Comparison of ENCODE assay signal across 22 cellular contexts in the genomic region with DNA sequence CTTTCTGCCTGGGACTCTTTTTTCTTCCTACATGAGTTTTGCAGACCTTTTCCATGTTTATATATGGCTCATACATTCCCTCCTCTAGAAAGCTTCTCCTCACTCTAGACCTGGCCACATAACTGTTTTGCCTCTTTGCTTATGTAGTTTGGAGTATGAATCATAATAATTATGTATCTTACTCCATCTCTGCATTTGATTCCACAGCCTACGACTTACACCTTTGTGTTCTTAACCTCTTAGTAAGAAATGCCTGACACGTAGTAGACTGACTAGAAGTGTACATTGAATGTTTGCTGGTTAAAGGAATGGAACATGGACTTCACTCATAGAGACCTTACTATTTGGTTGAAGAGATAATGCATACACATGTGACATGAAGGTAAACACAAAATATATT. TPM values are rescaled to one million over a fixed set of nuclear protein-coding genes. Genes with fewer than 3 reads are reported as not detected.
DNase-seq lines count a peak whose midpoint lies in the region; ATAC-seq, FAIRE-seq and TF ChIP-seq lines count a peak whose summit lies in the region.
"Had no signal": no experiment of that assay in that cellular context is flagged by ENCODE, and none has a peak within 500 bp of the region (broad histone marks: within the 10 kb centered on the region; RNA-seq: fewer than 3 reads in every experiment).

No MANE protein-coding gene starts in this region.

- TF ChIP-seq EP300 in HepG2 (IDR thresholded peaks at IDR 0.05; ENCODE audit: low read depth in 2 of 2, low read length in 2 of 2) (no peak), HepG2 (CRISPR knock-in tag; IDR thresholded peaks at IDR 0.05; ENCODE audit: borderline replicate concordance) (no peak)

- no peaks in the 10 kb centered on the region for H4K20me1 ChIP-seq in HepG2 (ENCODE audit: insufficient read depth, low read length)

- intact Hi-C loops in HepG2 (cut with micrococcal nuclease; ENCODE audit: unreplicated experiment) (loop anchor here (5.0 kb wide), 2 partner anchors 57 to 78 kb away; no protein-coding TSS in a partner anchor), right lobe of liver (cut with DNase I) (no loop called here), right cardiac atrium (cut with DNase I) (loop anchor here in 2 of 4 donors (10.0 kb wide), 2 partner anchors 50 to 60 kb away; a partner anchor contains a TSS)
- intact Hi-C loops in activated T-helper 1 cell treated with anti-CD3 and anti-CD28 coated beads, Interleukin-12 subunit alpha, Interleukin-12 subunit beta, Interleukin-2, Interleukin-4 antibody, amounts not matched to agents 30 ng/mL and 10 ng/mL and 1 ng/mL, durations not matched to agents 14 hours and 24 hours and 36 hours (cut with micrococcal nuclease): no loop called here

- H3K27ac ChIP-seq in HepG2 (ENCODE audit: extremely low read length, insufficient read depth, low read length) (no peak overlapping the region), right lobe of liver (no peak overlapping the region), Peyer's patch (no peak overlapping the region), right cardiac atrium (ENCODE audit: low read length) (no peak overlapping the region)
- H3K27ac ChIP-seq: SJSA1 had no signal

- TF ChIP-seq CTCF in HepG2 (CRISPR knock-in tag; IDR thresholded peaks at IDR 0.05) (no peak), right lobe of liver (IDR thresholded peaks at IDR 0.05) (no peak), Peyer's patch (IDR thresholded peaks at IDR 0.05) (no peak)

- no peak for TF ChIP-seq RAD21 in HepG2 (CRISPR knock-in tag; IDR thresholded peaks at IDR 0.05)

- FAIRE-seq in HepG2 (lab: Jason Lieb, UNC): no peak
- FAIRE-seq: H54 had no signal

- H3K36me3 ChIP-seq in HepG2 (replicated peaks in 1 of 2; ENCODE audit: control insufficient read depth in 1 of 2, insufficient read depth in 2 of 2, low read length in 2 of 2): no peaks in the 10 kb centered on the region
- no peaks in the 10 kb centered on the region for H3K36me3 ChIP-seq in right lobe of liver
- H3K36me3 ChIP-seq in Peyer's patch: peaks cover 0 to 7% (median 0%) of the 10 kb centered on the region in 3 donors
- H3K36me3 ChIP-seq: breast epithelium, heart left ventricle, left lung had no signal

- 91% methylated on average over 2 of the region's 2 CpGs for WGBS in HepG2 (ENCODE audit: low lambda C conversion rate)
- WGBS in right lobe of liver (ENCODE audit: insufficient coverage, low coverage, low lambda C conversion rate, missing lambda C conversion rate): 73% methylated on average over 2 of the region's 2 CpGs
- 94% methylated on average over 2 of the region's 2 CpGs for WGBS in right cardiac atrium

- POLR2A ChIA-PET in HepG2 (lab: Yijun Ruan, JAX): no interaction called here

- no peaks in the 10 kb centered on the region for H3K27me3 ChIP-seq in HepG2 (ENCODE audit: control insufficient read depth in 1 of 2, insufficient read depth in 2 of 2, low read length in 2 of 2)
- H3K27me3 ChIP-seq in right lobe of liver: no peaks in the 10 kb centered on the region
- no peaks in the 10 kb centered on the region for H3K27me3 ChIP-seq in Peyer's patch
- no peaks in the 10 kb centered on the region for H3K27me3 ChIP-seq in right cardiac atrium (ENCODE audit: control insufficient read depth, insufficient read depth)
- H3K27me3 ChIP-seq: breast epithelium, heart left ventricle, left lung, SJSA1 had no signal

- H3K9me3 ChIP-seq in HepG2 (ENCODE audit: low read length) (no peaks in the 10 kb centered on the region), right lobe of liver (no peaks in the 10 kb centered on the region), Peyer's patch (no peaks in the 10 kb centered on the region), right cardiac atrium (ENCODE audit: control insufficient read depth, low read length) (no peaks in the 10 kb centered on the region)
- H3K9me3 ChIP-seq: breast epithelium, left lung, SJSA1 had no signal

- peak overlapping the region; percentile 44 for H3K27ac Mint-ChIP-seq in activated T-helper 1 cell treated with anti-CD3 and anti-CD28 coated beads, Interleukin-12 subunit alpha, Interleukin-12 subunit beta, Interleukin-2, Interleukin-4 antibody, amounts not matched to agents 30 ng/mL and 10 ng/mL and 1 ng/mL, durations not matched to agents 14 hours and 24 hours and 36 hours
- peak overlapping the region; percentile 43 for H3K27ac Mint-ChIP-seq in memory B cell

- no peak overlapping the region for H3K9ac ChIP-seq in HepG2 (ENCODE audit: insufficient read depth, low read depth, low read length)

- peaks cover 33% of the 10 kb centered on the region for H3K36me3 Mint-ChIP-seq in activated T-helper 1 cell treated with anti-CD3 and anti-CD28 coated beads, Interleukin-12 subunit alpha, Interleukin-12 subunit beta, Interleukin-2, Interleukin-4 antibody, amounts not matched to agents 30 ng/mL and 10 ng/mL and 1 ng/mL, durations not matched to agents 14 hours and 24 hours and 36 hours (ENCODE audit: low read depth)
- peaks cover 18% of the 10 kb centered on the region for H3K36me3 Mint-ChIP-seq in memory B cell

- H3K4me3 ChIP-seq in HepG2 (replicated peaks in 1 of 3; ENCODE audit: insufficient read depth in 1 of 3, low read depth in 2 of 3, low read length in 3 of 3) (no peak overlapping the region), right lobe of liver (no peak overlapping the region), Peyer's patch (no peak overlapping the region), right cardiac atrium (ENCODE audit: low read length) (no peak overlapping the region)
- H3K4me3 ChIP-seq: breast epithelium, heart left ventricle, left lung, SJSA1, smooth muscle cell had no signal

- H3K4me2 ChIP-seq in HepG2 (ENCODE audit: low read depth, low read length): no peak overlapping the region
- H3K4me2 ChIP-seq: smooth muscle cell had no signal

- CTCF ChIA-PET in HepG2 (lab: Yijun Ruan, JAX; ENCODE audit: low intra/inter-chr PET ratio, low total read pairs): no interaction called here

- peaks cover 67% of the 10 kb centered on the region for H3K79me2 ChIP-seq in HepG2 (ENCODE audit: insufficient read depth, low read length)

- peaks cover 78% of the 10 kb centered on the region for H3K4me1 Mint-ChIP-seq in activated T-helper 1 cell treated with anti-CD3 and anti-CD28 coated beads, Interleukin-12 subunit alpha, Interleukin-12 subunit beta, Interleukin-2, Interleukin-4 antibody, amounts not matched to agents 30 ng/mL and 10 ng/mL and 1 ng/mL, durations not matched to agents 14 hours and 24 hours and 36 hours (ENCODE audit: low read depth)
- peaks cover 46% of the 10 kb centered on the region for H3K4me1 Mint-ChIP-seq in memory B cell

- DNase-seq in HepG2 (ENCODE audit: low spot score): no peak
- no peak for DNase-seq in right lobe of liver
- DNase-seq in activated T-helper 1 cell treated with anti-CD3 and anti-CD28 coated beads, Interleukin-12 subunit alpha, Interleukin-12 subunit beta, Interleukin-2, Interleukin-4 antibody, amounts not matched to agents 30 ng/mL and 10 ng/mL and 1 ng/mL, durations not matched to agents 14 hours and 24 hours and 36 hours (ENCODE audit: low spot score): no peak
- no peak for DNase-seq in memory B cell (ENCODE audit: low spot score in 2 of 2)
- no peak for DNase-seq in Peyer's patch
- no peak for DNase-seq in right cardiac atrium
- no peak for DNase-seq in stimulated activated CD4-positive, alpha-beta T cell treated with anti-CD3 and anti-CD28 coated beads, Interleukin-4, amount 100 ng/mL, for 1 hour
- DNase-seq: activated CD4-positive, CD25-positive, alpha-beta regulatory T cell; cortex of kidney; heart left ventricle; KG1; left lung; MV-4-11; NCI-H1694 treated with DMSO at 0.1 percent for 48 hours; NCI-H2227 treated with DMSO at 0.1 percent for 48 hours; NCI-H82; stimulated activated CD4-positive, alpha-beta T cell treated with anti-CD3 and anti-CD28 coated beads, Interleukin-2, amount 100 ng/mL, for 48 hours; T1000 had no signal

- ATAC-seq in HepG2: no peak
- ATAC-seq in right lobe of liver: no peak
- ATAC-seq in memory B cell (ENCODE audit: low read depth): no peak
- ATAC-seq in right cardiac atrium: no peak
- ATAC-seq: heart left ventricle, left lung had no signal

- peaks cover 29% of the 10 kb centered on the region for H3K4me1 ChIP-seq in HepG2 (ENCODE audit: insufficient read depth, low read length)
- H3K4me1 ChIP-seq in right lobe of liver: peaks cover 0 to 46% (median 11%) of the 10 kb centered on the region in 4 donors
- H3K4me1 ChIP-seq in Peyer's patch: peaks cover 0 to 38% (median 5%) of the 10 kb centered on the region in 4 donors
- H3K4me1 ChIP-seq in right cardiac atrium (ENCODE audit: control insufficient read depth, insufficient read depth, low read length): peaks cover 6% of the 10 kb centered on the region

- in situ Hi-C loops in HepG2 (cut with HindIII; ENCODE audit: extremely low pct_ligation_motif_present, low pct_unique_long_range_greater_than_20kb): no loop called here

- TF ChIP-seq POLR2A in HepG2 (IDR thresholded peaks at IDR 0.05; ENCODE audit: insufficient read depth in 1 of 2, low read depth in 2 of 2, low read length in 2 of 2) (no peak), right lobe of liver (IDR thresholded peaks at IDR 0.05) (no peak), Peyer's patch (IDR thresholded peaks at IDR 0.05) (no peak)

- H3K9me3 Mint-ChIP-seq in activated T-helper 1 cell treated with anti-CD3 and anti-CD28 coated beads, Interleukin-12 subunit alpha, Interleukin-12 subunit beta, Interleukin-2, Interleukin-4 antibody, amounts not matched to agents 30 ng/mL and 10 ng/mL and 1 ng/mL, durations not matched to agents 14 hours and 24 hours and 36 hours: no peaks in the 10 kb centered on the region
- peaks cover 2% of the 10 kb centered on the region for H3K9me3 Mint-ChIP-seq in memory B cell

- BruUV-seq in HepG2 (replicated peaks; lab: Mats Ljungman, UMichigan): no TSS peak

- H2AFZ ChIP-seq in HepG2 (ENCODE audit: low read length): no peak overlapping the region

- H3K27me3 Mint-ChIP-seq in activated T-helper 1 cell treated with anti-CD3 and anti-CD28 coated beads, Interleukin-12 subunit alpha, Interleukin-12 subunit beta, Interleukin-2, Interleukin-4 antibody, amounts not matched to agents 30 ng/mL and 10 ng/mL and 1 ng/mL, durations not matched to agents 14 hours and 24 hours and 36 hours (ENCODE audit: insufficient read depth): no peaks in the 10 kb centered on the region
- no peaks in the 10 kb centered on the region for H3K27me3 Mint-ChIP-seq in memory B cell

- H3K4me3 Mint-ChIP-seq in activated T-helper 1 cell treated with anti-CD3 and anti-CD28 coated beads, Interleukin-12 subunit alpha, Interleukin-12 subunit beta, Interleukin-2, Interleukin-4 antibody, amounts not matched to agents 30 ng/mL and 10 ng/mL and 1 ng/mL, durations not matched to agents 14 hours and 24 hours and 36 hours: no peak overlapping the region
- no peak overlapping the region for H3K4me3 Mint-ChIP-seq in memory B cell

RNA-seq across cellular contexts. Expression of a gene that starts 56.4 kb away (rescaled TPM):
- 55.4 TPM in 2 replicates for total RNA-seq in HepG2 (2016; rRNA removed; fragmentation: Illumina TruSeq; extraction: Trizol)
- 8.2 and 11.3 TPM in 2 replicates for total RNA-seq in HepG2 (2016; cell fraction: cytosol; rRNA removed; fragmentation: Illumina TruSeq; extraction: Trizol; ENCODE audit: low read depth)
- total RNA-seq in HepG2 (2016; cell fraction: insoluble cytoplasmic fraction; rRNA removed; fragmentation: Illumina TruSeq; extraction: Trizol): 50.3 and 56.4 TPM in 2 replicates
- total RNA-seq in HepG2 (2016; cell fraction: membrane; rRNA removed; fragmentation: Illumina TruSeq; extraction: Trizol): 19.1 and 21.6 TPM in 2 replicates
- total RNA-seq in HepG2 (2016; cell fraction: nucleus; rRNA removed; fragmentation: Illumina TruSeq; extraction: Trizol): 106 and 117 TPM in 2 replicates
- 19.3 and 27.1 TPM in 2 replicates for polyA plus RNA-seq in HepG2 (2011; rRNA removed)
- polyA plus RNA-seq in HepG2 (2011; cell fraction: cytosol; rRNA removed): 23.1 and 24.2 TPM in 2 replicates
- polyA plus RNA-seq in HepG2 (2011; cell fraction: nucleus; rRNA removed): 28.6 and 31.4 TPM in 2 replicates
- 16.4 and 17.7 TPM in 2 replicates for polyA plus RNA-seq in HepG2 (2012)
- polyA plus RNA-seq in HepG2 (2016; cell fraction: cytosol; fragmentation: Illumina TruSeq; extraction: Trizol; ENCODE audit: low read depth): 1.4 and 1.5 TPM in 2 replicates
- 35.7 and 36.6 TPM in 2 replicates for polyA plus RNA-seq in HepG2 (2016; cell fraction: insoluble cytoplasmic fraction; fragmentation: Illumina TruSeq; extraction: Trizol; ENCODE audit: low read depth)
- 6.8 TPM in 2 replicates for polyA plus RNA-seq in HepG2 (2016; cell fraction: membrane; fragmentation: Illumina TruSeq; extraction: Trizol; ENCODE audit: low read depth)
- 41.8 and 44.0 TPM in 2 replicates for polyA plus RNA-seq in HepG2 (2016; cell fraction: nucleus; fragmentation: Illumina TruSeq; extraction: Trizol; ENCODE audit: insufficient read depth, low read depth)
- 130 and 203 TPM in 2 replicates for polyA minus RNA-seq in HepG2 (2011; rRNA and poly(A)+ RNA removed; ENCODE audit: low replicate concordance)
- 59.9 and 63.4 TPM in 2 replicates for polyA minus RNA-seq in HepG2 (2011; cell fraction: cytosol; rRNA and poly(A)+ RNA removed)
- polyA minus RNA-seq in HepG2 (2011; cell fraction: nucleus; rRNA and poly(A)+ RNA removed): 167 and 169 TPM in 2 replicates
- 10 to 100 TPM; 49.9 to 89.6 (median 63.2) TPM for total RNA-seq in right lobe of liver
- 295 and 308 TPM in 2 replicates for total RNA-seq in activated T-helper 1 cell treated with anti-CD3 and anti-CD28 coated beads, Interleukin-12 subunit alpha, Interleukin-12 subunit beta, Interleukin-2, Interleukin-4 antibody, amounts not matched to agents 30 ng/mL and 10 ng/mL and 1 ng/mL, durations not matched to agents 14 hours and 24 hours and 36 hours
- total RNA-seq in Peyer's patch: 100 to 1,000 TPM; 261 to 429 (median 389) TPM
- total RNA-seq in right cardiac atrium: 100 to 1,000 TPM; 142 to 160 (median 154) TPM
- polyA plus RNA-seq in right cardiac atrium: 52.7 TPM
